ENCODE assay signal across 8 cellular contexts in genomic region chr13:51814825-51815650, GRCh38. TPM values are rescaled to one million over a fixed set of nuclear protein-coding genes. Genes with fewer than 3 reads are reported as not detected.
DNase-seq lines count a peak whose midpoint lies in the region; ATAC-seq, FAIRE-seq and TF ChIP-seq lines count a peak whose summit lies in the region.

No MANE protein-coding gene starts in this region.

- POLR2A ChIA-PET in GM12878 (lab: Charles Lee): interaction anchor here (0.7 to 1.3 kb wide), 4 partner anchors 12 to 379 kb away, joined by 3 to 4 read pairs (median 3); no protein-coding TSS in a partner anchor

- H3K4me3 ChIP-seq in GM12878: peak overlapping the region; percentile 24; the same call in 1 of the 2 replicates

- H3K4me2 ChIP-seq in GM12878 (ENCODE audit: control insufficient read depth, insufficient read depth): peak overlapping the region; percentile 93

- BruUV-seq in GM12878 (replicated peaks; lab: Mats Ljungman, UMichigan): no TSS peak

- ATAC-seq in HG02610 (IDR thresholded peaks at IDR 0.05; ENCODE audit: unreplicated experiment) (peak; percentile 54), GM12878 (peak; percentile 80)

- CTCF ChIA-PET in GM12878 (lab: Yijun Ruan, JAX): interaction anchor here (0.5 to 5.0 kb wide), 48 partner anchors 8 to 690 kb away, joined by 3 to 180 read pairs (median 5); partner anchors contain the start of genes ALG11, CCDC70, NEK5 and TMEM272

- TF ChIP-seq CTCF in GM12878 (IDR thresholded peaks at IDR 0.05 in 2 of 3, conservative IDR thresholded peaks at IDR 0.05 in 1 of 3; ENCODE audit: control insufficient read depth in 2 of 3, extremely low read depth in 1 of 3, insufficient read depth in 1 of 3, low read depth in 3 of 3, low read length in 3 of 3): peak; percentile 83 to 97 (median 90)

- peaks cover 0 to 7% (median 2%) of the 10 kb centered on the region in 3 donors for H3K27me3 Mint-ChIP-seq in immature natural killer cell (ENCODE audit: low read depth in 3 of 3)

- RAD21 ChIA-PET in GM12878 (lab: Charles Lee; ENCODE audit: unreplicated experiment): interaction anchor here (0.6 to 6.5 kb wide), 21 partner anchors 8 to 635 kb away, joined by 3 to 75 read pairs (median 4); partner anchors contain the start of genes ALG11, INTS6 and VPS36

- peaks cover 19 to 20% of the 10 kb centered on the region in 2 donors for H3K4me1 Mint-ChIP-seq in immature natural killer cell

- no peaks in the 10 kb centered on the region for H3K9me3 ChIP-seq in GM12878 (replicated peaks; ENCODE audit: control insufficient read depth, insufficient read depth, low read length)

- intact Hi-C loops in GM12878 (cut with micrococcal nuclease; ENCODE audit: unreplicated experiment): loop anchor here (1.0 to 10.0 kb wide), 6 partner anchors 17 to 640 kb away; partner anchors contain the start of genes CKAP2 and VPS36

- TF ChIP-seq RAD21 in GM12878 (IDR thresholded peaks at IDR 0.05; ENCODE audit: insufficient read depth, low read depth, low read length): peak; percentile 88

- in situ Hi-C loops in GM12878 (cut with MboI): no loop called here

- H3K27ac ChIP-seq in GM12878 (ENCODE audit: control insufficient read depth, insufficient read depth): peak overlapping the region; percentile 28

- no peaks in the 10 kb centered on the region for H3K27me3 ChIP-seq in GM12878 (replicated peaks in 1 of 2; ENCODE audit: control insufficient read depth in 2 of 2, insufficient read depth in 2 of 2, low read length in 1 of 2)

- H2AFZ ChIP-seq in GM12878 (ENCODE audit: control insufficient read depth, low read depth, low read length): peak overlapping the region; percentile 95

- TF ChIP-seq POLR2A in GM12891 (IDR thresholded peaks at IDR 0.05; ENCODE audit: low read depth, low read length): no peak
- no peak for TF ChIP-seq POLR2A in GM12878 (IDR thresholded peaks at IDR 0.05; ENCODE audit: low read depth, low read length)

- DNase-seq in 8988T (peak; percentile 55), GM12891 (ENCODE audit: insufficient read length, low spot score) (peak; percentile 62), MV-4-11 (lab: John Stamatoyannopoulos, UW) (peak; percentile 65), T-helper 2 cell (peak in 4 of 5 experiments; percentile 54 to 68 (median 62)), GM12878 (ENCODE audit: low read depth, low spot score) (no peak), immature natural killer cell (peak; percentile 75 to 78 (median 77))
- peak; percentile 79 for DNase-seq in stimulated activated CD4-positive, alpha-beta T cell treated with anti-CD3 and anti-CD28 coated beads, Interleukin-15, amount 100 ng/mL, for 24 hours

- WGBS in GM12878 (ENCODE audit: insufficient coverage, insufficient replicate concordance, low lambda C conversion rate, missing lambda C conversion rate): 28% methylated on average over 13 of the region's 13 CpGs

- H3K27ac Mint-ChIP-seq in immature natural killer cell: peak overlapping the region in 5 of 6 donors; percentile 68 to 87 (median 77)

- no peaks in the 10 kb centered on the region for H3K79me2 ChIP-seq in GM12878 (ENCODE audit: control insufficient read depth, insufficient read depth, low read length)

- no peaks in the 10 kb centered on the region for H3K36me3 Mint-ChIP-seq in immature natural killer cell

- TF ChIP-seq EP300 in GM12878 (IDR thresholded peaks at IDR 0.05; ENCODE audit: borderline replicate concordance in 1 of 2, control insufficient read depth in 1 of 2, low read depth in 2 of 2, low read length in 2 of 2): no peak

- H3K9ac ChIP-seq in GM12878 (ENCODE audit: control insufficient read depth, insufficient read depth, low read length): peak overlapping the region; percentile 50

- no peaks in the 10 kb centered on the region for H3K36me3 ChIP-seq in GM12878 (ENCODE audit: control insufficient read depth in 2 of 2, insufficient read depth in 2 of 2, low read length in 1 of 2)

- no peaks in the 10 kb centered on the region for H4K20me1 ChIP-seq in GM12878 (ENCODE audit: control insufficient read depth, insufficient read depth)

- SMC1A ChIA-PET in GM12878 (lab: Charles Lee; ENCODE audit: uncharacterized antibody, unreplicated experiment): interaction anchor here (0.5 to 5.0 kb wide), 30 partner anchors 8 to 455 kb away, joined by 3 to 85 read pairs (median 4); partner anchors contain the start of gene NEK5

- peak overlapping the region; percentile 9 to 74 (median 43) for H3K4me3 Mint-ChIP-seq in immature natural killer cell

- no peaks in the 10 kb centered on the region for H3K9me3 Mint-ChIP-seq in immature natural killer cell

- H3K4me1 ChIP-seq in GM12878 (ENCODE audit: control insufficient read depth, insufficient read depth, low read length): peaks cover 32% of the 10 kb centered on the region

- FAIRE-seq in GM12891 (lab: Jason Lieb, UNC) (peak; percentile 98), GM12878 (lab: Jason Lieb, UNC) (peak; percentile 59)

TF ChIP-seq in GM12891, 5 proteins besides CTCF, POLR2A, EP300 and RAD21 (continues in another document):
- 0 out of 2 replicates have a peak, but pooled peaks have one; percentile 9 for TF ChIP-seq POU2F2 (IDR thresholded peaks at IDR 0.05; ENCODE audit: low read depth, low read length)
- TF ChIP-seq PAX5 (IDR thresholded peaks at IDR 0.05; ENCODE audit: insufficient read depth, low read length, severe bottlenecking): no peak
- 0 out of 2 replicates have a peak, but pooled peaks have one; percentile 37 for TF ChIP-seq TAF1 (IDR thresholded peaks at IDR 0.05; ENCODE audit: low read depth, low read length)

TF ChIP-seq in GM12878, 131 proteins besides CTCF, POLR2A, EP300 and RAD21 (continues in another document):
- TF ChIP-seq RUNX3 (IDR thresholded peaks at IDR 0.05; ENCODE audit: low read length): no peak
- no peak for TF ChIP-seq CBX5 (IDR thresholded peaks at IDR 0.05; ENCODE audit: low read depth)
- TF ChIP-seq WRNIP1 (IDR thresholded peaks at IDR 0.05; ENCODE audit: borderline replicate concordance, low read depth, low read length): no peak; the same call in 1 of the 2 replicates
- no peak; the same call in 1 of the 2 replicates for TF ChIP-seq SIN3A (IDR thresholded peaks at IDR 0.05; ENCODE audit: low read depth, low read length)

RNA-seq across cellular contexts. Expression of gene DHRS12, which starts 11.1 kb away (rescaled TPM):
- 9.3 TPM for polyA plus RNA-seq in GM12891 (2012; ENCODE audit: low read depth, missing spikeins)
- 4.2 and 5.0 TPM in 2 replicates for total RNA-seq in GM12878 (2013; cell fraction: nucleolus; rRNA removed)
- total RNA-seq in GM12878 (2014; rRNA removed) (9.9 and 11.6 TPM in 2 replicates), GM12878 (2014; rRNA removed; fragmentation: Illumina TruSeq; extraction: Trizol) (4.3 TPM in 2 replicates), GM12878 (2021) (7.0 and 7.7 TPM in 2 replicates)
- polyA plus RNA-seq in GM12878 (2011; ENCODE audit: low read depth): 3.4 TPM
- polyA plus RNA-seq in GM12878 (2011; rRNA removed) (5.5 and 6.5 TPM in 2 replicates), GM12878 (2014; fragmentation: Illumina TruSeq; extraction: Trizol) (7.8 and 9.0 TPM in 2 replicates), GM12878 (2014; fragmentation: Nextera tagmentation; extraction: Ambion mirVana) (1 to 10 TPM; 2.9 to 4.0 TPM), GM12878 (2014; rRNA removed) (8.8 and 11.9 TPM in 2 replicates), GM12878 (2016; fragmentation: Nextera tagmentation; extraction: Ambion mirVana) (10 to 100 TPM; 10.7 to 11.3 TPM), immature natural killer cell (10 to 100 TPM in 2 of 3 donors, 1 to 10 TPM in 1; 9.7 to 11.4 (median 11.3) TPM)
- 4.8 and 5.9 TPM in 2 replicates for polyA plus RNA-seq in GM12878 (2011; cell fraction: cytosol; rRNA removed)
- polyA plus RNA-seq in GM12878 (2011; cell fraction: nucleus; rRNA removed): 9.8 and 10.1 TPM in 2 replicates
- polyA plus RNA-seq in GM12878 (2012): 6.4 and 7.2 TPM in 2 replicates
- polyA minus RNA-seq in GM12878 (2011; rRNA and poly(A)+ RNA removed): 2.9 and 4.2 TPM in 2 replicates
- polyA minus RNA-seq in GM12878 (2011; cell fraction: cytosol; rRNA and poly(A)+ RNA removed): 2.3 TPM in 1 of 2 replicates, not detected in the other
- polyA minus RNA-seq in GM12878 (2011; cell fraction: nucleus; rRNA and poly(A)+ RNA removed): 3.6 and 5.7 TPM in 2 replicates

RNA-seq across cellular contexts. Expression of gene TMEM272, which starts 29.9 kb away (rescaled TPM):
- not detected for polyA plus RNA-seq in GM12891 (2012; ENCODE audit: low read depth, missing spikeins)
- not detected in 2 replicates for total RNA-seq in GM12878 (2013; cell fraction: nucleolus; rRNA removed)
- total RNA-seq in GM12878 (2014; rRNA removed) (0.05 TPM in 1 of 2 replicates, not detected in the other), GM12878 (2014; rRNA removed; fragmentation: Illumina TruSeq; extraction: Trizol) (not detected in 2 replicates), GM12878 (2021) (not detected in 2 replicates)
- polyA plus RNA-seq in GM12878 (2011; ENCODE audit: low read depth): not detected
- polyA plus RNA-seq in GM12878 (2011; rRNA removed) (0.01 and 0.04 TPM in 2 replicates), GM12878 (2014; fragmentation: Illumina TruSeq; extraction: Trizol) (not detected in 2 replicates), GM12878 (2014; fragmentation: Nextera tagmentation; extraction: Ambion mirVana) (not detected), GM12878 (2014; rRNA removed) (0.04 TPM in 1 of 2 replicates, not detected in the other), GM12878 (2016; fragmentation: Nextera tagmentation; extraction: Ambion mirVana) (not detected), immature natural killer cell (not detected)
- not detected in 2 replicates for polyA plus RNA-seq in GM12878 (2011; cell fraction: cytosol; rRNA removed)
- 0.04 TPM in 1 of 2 replicates, not detected in the other for polyA plus RNA-seq in GM12878 (2011; cell fraction: nucleus; rRNA removed)
- not detected in 2 replicates for polyA plus RNA-seq in GM12878 (2012)
- polyA minus RNA-seq in GM12878 (2011; rRNA and poly(A)+ RNA removed): 0.15 TPM in 1 of 2 replicates, not detected in the other
- not detected in 2 replicates for polyA minus RNA-seq in GM12878 (2011; cell fraction: cytosol; rRNA and poly(A)+ RNA removed)
- 0.10 and 0.12 TPM in 2 replicates for polyA minus RNA-seq in GM12878 (2011; cell fraction: nucleus; rRNA and poly(A)+ RNA removed)

RNA-seq across cellular contexts. Expression of gene CCDC70, which starts 46.7 kb away (rescaled TPM):
- not detected for polyA plus RNA-seq in GM12891 (2012; ENCODE audit: low read depth, missing spikeins)
- not detected in 2 replicates for total RNA-seq in GM12878 (2013; cell fraction: nucleolus; rRNA removed)
- total RNA-seq in GM12878 (2014; rRNA removed) (not detected in 2 replicates), GM12878 (2014; rRNA removed; fragmentation: Illumina TruSeq; extraction: Trizol) (not detected in 2 replicates), GM12878 (2021) (not detected in 2 replicates)
- not detected for polyA plus RNA-seq in GM12878 (2011; ENCODE audit: low read depth)
- polyA plus RNA-seq in GM12878 (2011; rRNA removed) (not detected in 2 replicates), GM12878 (2014; fragmentation: Illumina TruSeq; extraction: Trizol) (not detected in 2 replicates), GM12878 (2014; fragmentation: Nextera tagmentation; extraction: Ambion mirVana) (not detected), GM12878 (2014; rRNA removed) (not detected in 2 replicates), GM12878 (2016; fragmentation: Nextera tagmentation; extraction: Ambion mirVana) (not detected), immature natural killer cell (not detected)
- polyA plus RNA-seq in GM12878 (2011; cell fraction: cytosol; rRNA removed): not detected in 2 replicates
- polyA plus RNA-seq in GM12878 (2011; cell fraction: nucleus; rRNA removed): not detected in 2 replicates
- not detected in 2 replicates for polyA plus RNA-seq in GM12878 (2012)
- polyA minus RNA-seq in GM12878 (2011; rRNA and poly(A)+ RNA removed): not detected in 2 replicates
- polyA minus RNA-seq in GM12878 (2011; cell fraction: cytosol; rRNA and poly(A)+ RNA removed): not detected in 2 replicates
- not detected in 2 replicates for polyA minus RNA-seq in GM12878 (2011; cell fraction: nucleus; rRNA and poly(A)+ RNA removed)
